ENCODE assay signal across 1 cellular context in genomic region chr6:132763269-132763668, GRCh38.
TF ChIP-seq lines count a peak whose summit lies in the region.

No MANE protein-coding gene starts in this region.

TF ChIP-seq in IMR-90, 13 proteins besides CTCF, POLR2A, EP300 and RAD21 (continued from another document):
- TF ChIP-seq ELK1 (IDR thresholded peaks at IDR 0.05; ENCODE audit: borderline replicate concordance, low read depth, low read length) = no peak
- TF ChIP-seq RCOR1 (IDR thresholded peaks at IDR 0.05; ENCODE audit: insufficient replicate concordance, low read length) = no peak
- TF ChIP-seq FOS (IDR thresholded peaks at IDR 0.05; ENCODE audit: low read depth, low read length) = no peak
- TF ChIP-seq NFE2L2 (IDR thresholded peaks at IDR 0.05; ENCODE audit: low read depth, low read length) = no peak
- no peak for TF ChIP-seq MAZ (IDR thresholded peaks at IDR 0.05; ENCODE audit: borderline replicate concordance, low read depth, low read length)
- TF ChIP-seq BHLHE40 (IDR thresholded peaks at IDR 0.05; ENCODE audit: low read depth, low read length) = no peak
- no peak for TF ChIP-seq CHD1 (IDR thresholded peaks at IDR 0.05; ENCODE audit: low read depth, low read length)
- no peak for TF ChIP-seq CEBPB (IDR thresholded peaks at IDR 0.05; ENCODE audit: low read depth, low read length)
